Comparison of ENCODE assay signal across 9 cellular contexts in genomic region chr1:53888716-53889115, GRCh38. TPM values are rescaled to one million over a fixed set of nuclear protein-coding genes. Genes with fewer than 3 reads are reported as not detected.
A peak's percentile ranks its signal among the peaks of the same experiment; 100 is the strongest.
DNase-seq lines count a peak whose midpoint lies in the region; ATAC-seq and TF ChIP-seq lines count a peak whose summit lies in the region.
"Had no signal": no experiment of that assay in that cellular context is flagged by ENCODE, and none has a peak within 500 bp of the region (broad histone marks: within the 10 kb centered on the region; RNA-seq: fewer than 3 reads in every experiment).

No MANE protein-coding gene starts in this region.

- H3K27ac ChIP-seq in MM.1S (ENCODE audit: low read length) (peak overlapping the region; percentile 66; the same call in 1 of the 2 replicates), colonic mucosa (peak overlapping the region; percentile 71)

- intact Hi-C loops in colonic mucosa (cut with DNase I) (no loop called here), head of caudate nucleus (cut with DNase I) (no loop called here)

- H3K9me2 ChIP-seq in MM.1S (replicated peaks; ENCODE audit: insufficient read depth, low read length), result no peaks in the 10 kb centered on the region

- H3K4me1 ChIP-seq in MM.1S (ENCODE audit: low read length) (peaks cover 22% of the 10 kb centered on the region), colonic mucosa (no peaks in the 10 kb centered on the region)

- H3K4me1 Mint-ChIP-seq in natural killer cell treated with Interleukin-12 subunit alpha and Interleukin-12 subunit beta and Interleukin-15 and Interleukin-18, amount 100 ng/mL, for 72 hours (ENCODE audit: low read depth in 2 of 2), result peaks cover 32 to 33% of the 10 kb centered on the region in 2 donors

- peak overlapping the region; percentile 89 for H3K4me2 ChIP-seq in MM.1S (ENCODE audit: low read depth, low read length)

- peak overlapping the region; percentile 96 for H3K4me3 ChIP-seq in AG10803 (ENCODE audit: low read length)
- peak overlapping the region; percentile 99 for H3K4me3 ChIP-seq in MM.1S (ENCODE audit: low read length)
- peak overlapping the region; percentile 97 for H3K4me3 ChIP-seq in colonic mucosa

- H3K27me3 ChIP-seq in MM.1S (replicated peaks; ENCODE audit: insufficient read depth, low read length) (no peaks in the 10 kb centered on the region), colonic mucosa (no peaks in the 10 kb centered on the region)

- TF ChIP-seq CTCF in AG10803 (conservative IDR thresholded peaks at IDR 0.05; ENCODE audit: low read length) (no peak), MM.1S (IDR thresholded peaks at IDR 0.05; ENCODE audit: low read length) (no peak), colonic mucosa (IDR thresholded peaks at IDR 0.05) (no peak)

- DNase-seq in AG10803 (ENCODE audit: low read depth) (no peak), MM.1S (peak; percentile 30), colonic mucosa (no peak), NCI-H2029 (lab: John Stamatoyannopoulos, UW) (no peak), H4 (ENCODE audit: low spot score) (no peak), head of caudate nucleus (no peak), occipital lobe (lab: John Stamatoyannopoulos, UW) (no peak)
- DNase-seq in natural killer cell treated with Interleukin-12 subunit alpha and Interleukin-12 subunit beta and Interleukin-15 and Interleukin-18, amount 100 ng/mL, for 72 hours (ENCODE audit: low spot score), result no peak

- no peaks in the 10 kb centered on the region for H3K9me3 Mint-ChIP-seq in natural killer cell treated with Interleukin-12 subunit alpha and Interleukin-12 subunit beta and Interleukin-15 and Interleukin-18, amount 100 ng/mL, for 72 hours

- ATAC-seq in natural killer cell treated with Interleukin-12 subunit alpha and Interleukin-12 subunit beta and Interleukin-15 and Interleukin-18, amount 100 ng/mL, for 72 hours, result no peak

- H3K27me3 Mint-ChIP-seq in natural killer cell treated with Interleukin-12 subunit alpha and Interleukin-12 subunit beta and Interleukin-15 and Interleukin-18, amount 100 ng/mL, for 72 hours, result peaks cover 0 to 4% of the 10 kb centered on the region in 2 donors

- H3K36me3 ChIP-seq in MM.1S (replicated peaks; ENCODE audit: insufficient read depth, low read length), result no peaks in the 10 kb centered on the region
- H3K36me3 ChIP-seq in colonic mucosa, result no peaks in the 10 kb centered on the region

- H3K9ac ChIP-seq in MM.1S (ENCODE audit: low read length), result peak overlapping the region; percentile 86
- H3K9ac ChIP-seq in colonic mucosa (ENCODE audit: low read depth in 2 of 2, low read length in 2 of 2), result no peak overlapping the region

- no peaks in the 10 kb centered on the region for H3K9me3 ChIP-seq in MM.1S (replicated peaks; ENCODE audit: insufficient read depth, low read length)
- no peaks in the 10 kb centered on the region for H3K9me3 ChIP-seq in colonic mucosa

- H3K79me2 ChIP-seq in MM.1S (ENCODE audit: low read length), result peaks cover 5% of the 10 kb centered on the region

- peaks cover 21% of the 10 kb centered on the region for H3F3A ChIP-seq in MM.1S (ENCODE audit: insufficient read depth, low read length)

- no peaks in the 10 kb centered on the region for H4K20me1 ChIP-seq in MM.1S (ENCODE audit: insufficient read depth, low read length)

- H3K36me3 Mint-ChIP-seq in natural killer cell treated with Interleukin-12 subunit alpha and Interleukin-12 subunit beta and Interleukin-15 and Interleukin-18, amount 100 ng/mL, for 72 hours, result no peaks in the 10 kb centered on the region

- peak overlapping the region; percentile 99 to 100 for H3K27ac Mint-ChIP-seq in natural killer cell treated with Interleukin-12 subunit alpha and Interleukin-12 subunit beta and Interleukin-15 and Interleukin-18, amount 100 ng/mL, for 72 hours

- H2AFZ ChIP-seq in MM.1S (ENCODE audit: low read length), result peak overlapping the region; percentile 99; the same call in 1 of the 2 replicates

- H3K4me3 Mint-ChIP-seq in natural killer cell treated with Interleukin-12 subunit alpha and Interleukin-12 subunit beta and Interleukin-15 and Interleukin-18, amount 100 ng/mL, for 72 hours, result peak overlapping the region; percentile 100

RNA-seq across cellular contexts. Expression of gene YIPF1, which starts 0.9 kb away (rescaled TPM):
- total RNA-seq in colonic mucosa (10 to 100 TPM; 30.4 to 35.3 TPM), occipital lobe (13.7 TPM)
- 10 to 100 TPM; 16.9 to 25.3 TPM for total RNA-seq in natural killer cell treated with Interleukin-12 subunit alpha and Interleukin-12 subunit beta and Interleukin-15 and Interleukin-18, amount 100 ng/mL, for 72 hours
- 45.0 and 53.8 TPM in 2 replicates for total RNA-seq in H4 (2014; rRNA removed; shearing (Covaris generic))

RNA-seq across cellular contexts. Expression of gene DIO1, which starts 5.3 kb away (rescaled TPM):
- under 1 TPM in 1 of 2 donors, not detected in 1; 0.32 TPM for total RNA-seq in colonic mucosa
- not detected for total RNA-seq in natural killer cell treated with Interleukin-12 subunit alpha and Interleukin-12 subunit beta and Interleukin-15 and Interleukin-18, amount 100 ng/mL, for 72 hours
- total RNA-seq in H4 (2014; rRNA removed; shearing (Covaris generic)), result not detected in 2 replicates
- not detected for total RNA-seq in occipital lobe
- total RNA-seq: pulmonary artery endothelial cell had no signal

RNA-seq across cellular contexts. Expression of gene NDC1, which starts 50.6 kb away (rescaled TPM):
- 10 to 100 TPM; 17.3 to 39.4 TPM for total RNA-seq in colonic mucosa
- total RNA-seq in natural killer cell treated with Interleukin-12 subunit alpha and Interleukin-12 subunit beta and Interleukin-15 and Interleukin-18, amount 100 ng/mL, for 72 hours, result 10 to 100 TPM; 23.4 to 44.9 TPM
- 72.1 and 89.1 TPM in 2 replicates for total RNA-seq in H4 (2014; rRNA removed; shearing (Covaris generic))
- 50.4 TPM for total RNA-seq in occipital lobe

RNA-seq across cellular contexts. Expression of gene IFT25, which starts 56.8 kb away (rescaled TPM):
- total RNA-seq in colonic mucosa (10 to 100 TPM; 15.1 to 17.5 TPM), occipital lobe (21.2 TPM)
- 10 to 100 TPM; 61.8 to 71.2 TPM for total RNA-seq in natural killer cell treated with Interleukin-12 subunit alpha and Interleukin-12 subunit beta and Interleukin-15 and Interleukin-18, amount 100 ng/mL, for 72 hours
- 71.9 and 86.5 TPM in 2 replicates for total RNA-seq in H4 (2014; rRNA removed; shearing (Covaris generic))

RNA-seq across cellular contexts. Expression of gene LRRC42, which starts 57.4 kb away (rescaled TPM):
- total RNA-seq in colonic mucosa (10 to 100 TPM; 23.2 to 24.8 TPM), occipital lobe (23.1 TPM)
- 10 to 100 TPM; 19.2 to 21.8 TPM for total RNA-seq in natural killer cell treated with Interleukin-12 subunit alpha and Interleukin-12 subunit beta and Interleukin-15 and Interleukin-18, amount 100 ng/mL, for 72 hours
- total RNA-seq in H4 (2014; rRNA removed; shearing (Covaris generic)), result 56.6 and 64.3 TPM in 2 replicates
